1 cellular context compared by ENCODE assay signal in the genomic region with DNA sequence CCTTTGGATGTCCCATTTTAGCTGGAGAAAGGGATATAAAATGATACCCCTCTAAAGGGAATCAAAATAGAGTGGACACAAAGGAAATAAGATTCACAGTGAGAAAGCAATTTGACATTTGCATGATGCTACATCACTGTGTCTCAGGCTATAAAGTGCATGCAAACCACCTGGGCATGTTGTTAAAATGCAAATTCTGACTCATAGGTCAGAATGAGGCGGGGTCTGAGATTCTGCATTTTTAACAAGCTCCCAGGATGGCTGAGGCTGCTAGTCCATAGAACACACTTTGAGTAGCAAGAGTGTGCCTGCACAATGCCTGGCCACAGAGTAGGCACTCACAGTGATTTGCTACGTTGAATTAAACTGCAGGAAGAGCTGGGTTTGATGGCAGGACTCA.
TF ChIP-seq lines count a peak whose summit lies in the region.

No MANE protein-coding gene starts in this region.

TF ChIP-seq in WTC11, 78 proteins besides CTCF, POLR2A, EP300 and RAD21 (continued from another document):
- TF ChIP-seq, protein P1, sequence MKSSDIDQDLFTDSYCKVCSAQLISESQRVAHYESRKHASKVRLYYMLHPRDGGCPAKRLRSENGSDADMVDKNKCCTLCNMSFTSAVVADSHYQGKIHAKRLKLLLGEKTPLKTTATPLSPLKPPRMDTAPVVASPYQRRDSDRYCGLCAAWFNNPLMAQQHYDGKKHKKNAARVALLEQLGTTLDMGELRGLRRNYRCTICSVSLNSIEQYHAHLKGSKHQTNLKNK (CRISPR knock-in tag; IDR thresholded peaks at IDR 0.05): no peak
- TF ChIP-seq RORB (CRISPR knock-in tag; IDR thresholded peaks at IDR 0.05): no peak
- TF ChIP-seq, protein P2, sequence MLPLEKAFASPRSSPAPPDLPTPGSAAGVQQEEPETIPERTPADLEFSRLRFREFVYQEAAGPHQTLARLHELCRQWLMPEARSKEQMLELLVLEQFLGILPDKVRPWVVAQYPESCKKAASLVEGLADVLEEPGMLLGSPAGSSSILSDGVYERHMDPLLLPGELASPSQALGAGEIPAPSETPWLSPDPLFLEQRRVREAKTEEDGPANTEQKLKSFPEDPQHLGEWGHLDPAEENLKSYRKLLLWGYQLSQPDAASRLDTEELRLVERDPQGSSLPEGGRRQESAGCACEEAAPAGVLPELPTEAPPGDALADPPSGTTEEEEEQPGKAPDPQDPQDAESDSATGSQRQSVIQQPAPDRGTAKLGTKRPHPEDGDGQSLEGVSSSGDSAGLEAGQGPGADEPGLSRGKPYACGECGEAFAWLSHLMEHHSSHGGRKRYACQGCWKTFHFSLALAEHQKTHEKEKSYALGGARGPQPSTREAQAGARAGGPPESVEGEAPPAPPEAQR (CRISPR knock-in tag; IDR thresholded peaks at IDR 0.05): no peak
- TF ChIP-seq, protein P3, sequence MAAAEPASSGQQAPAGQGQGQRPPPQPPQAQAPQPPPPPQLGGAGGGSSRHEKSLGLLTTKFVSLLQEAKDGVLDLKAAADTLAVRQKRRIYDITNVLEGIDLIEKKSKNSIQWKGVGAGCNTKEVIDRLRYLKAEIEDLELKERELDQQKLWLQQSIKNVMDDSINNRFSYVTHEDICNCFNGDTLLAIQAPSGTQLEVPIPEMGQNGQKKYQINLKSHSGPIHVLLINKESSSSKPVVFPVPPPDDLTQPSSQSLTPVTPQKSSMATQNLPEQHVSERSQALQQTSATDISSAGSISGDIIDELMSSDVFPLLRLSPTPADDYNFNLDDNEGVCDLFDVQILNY (CRISPR knock-in tag; IDR thresholded peaks at IDR 0.05): no peak
- TF ChIP-seq FOXK1 (CRISPR knock-in tag; IDR thresholded peaks at IDR 0.05): no peak
- no peak for TF ChIP-seq NR3C1 (CRISPR knock-in tag; conservative IDR thresholded peaks at IDR 0.05; ENCODE audit: low read depth)
- TF ChIP-seq JAZF1 (CRISPR knock-in tag; IDR thresholded peaks at IDR 0.05): no peak
- TF ChIP-seq IRF2 (CRISPR knock-in tag; IDR thresholded peaks at IDR 0.05; ENCODE audit: borderline replicate concordance, low read depth): no peak
- no peak for TF ChIP-seq ZNF121 (CRISPR knock-in tag; IDR thresholded peaks at IDR 0.05)
- TF ChIP-seq ZNF671 (CRISPR knock-in tag; IDR thresholded peaks at IDR 0.05): no peak
- TF ChIP-seq MYBL2 (CRISPR knock-in tag; IDR thresholded peaks at IDR 0.05): no peak
